ENCODE assay signal across 1 cellular context in the genomic region with DNA sequence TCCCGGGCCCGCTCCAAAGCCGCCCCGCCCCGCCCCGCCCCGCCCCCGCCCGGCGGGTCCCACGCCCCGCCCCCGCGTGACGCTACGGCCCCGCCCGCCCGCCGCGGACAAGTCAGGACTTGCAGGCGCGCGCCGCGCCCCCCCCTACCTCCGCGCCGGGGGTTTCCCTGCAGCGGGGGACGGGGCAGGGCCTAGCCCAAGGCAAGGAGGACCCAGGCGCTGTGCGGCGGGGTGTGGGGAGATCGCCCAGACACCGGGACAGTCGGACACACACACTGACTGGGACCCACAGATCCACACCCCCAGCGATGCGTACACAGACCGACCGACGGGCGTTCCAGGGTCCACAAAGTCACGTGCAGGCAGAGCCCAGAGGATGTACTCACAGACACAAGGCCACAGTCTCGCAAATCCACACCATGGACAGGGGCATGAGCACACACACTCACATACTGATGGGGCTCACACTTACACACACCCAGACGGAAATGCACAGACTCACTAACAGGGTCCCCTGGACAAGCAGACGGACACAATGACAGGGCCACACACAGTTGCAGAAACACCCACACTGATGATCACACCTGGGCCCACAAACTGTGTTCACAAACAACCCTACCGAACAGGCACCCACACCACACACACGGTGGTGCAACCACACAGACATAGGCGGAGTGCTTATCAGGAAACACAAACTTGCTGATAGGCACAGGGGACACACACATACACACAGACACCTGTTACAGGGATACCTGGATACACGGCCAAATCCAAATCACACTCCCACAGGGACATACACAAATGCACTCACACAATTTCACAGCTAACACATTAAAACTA.
TF ChIP-seq lines count a peak whose summit lies in the region.

No MANE protein-coding gene starts in this region.

TF ChIP-seq in HepG2, 621 proteins besides CTCF, POLR2A, EP300 and RAD21 (continues in another document):
- TF ChIP-seq KAT8 (CRISPR knock-in tag; IDR thresholded peaks at IDR 0.05), result 0 out of 2 replicates have a peak, but pooled peaks have one; percentile 31
- TF ChIP-seq ZNF660 (CRISPR knock-in tag; IDR thresholded peaks at IDR 0.05; ENCODE audit: borderline replicate concordance, low read depth), result no peak
- TF ChIP-seq MEF2D (CRISPR knock-in tag; IDR thresholded peaks at IDR 0.05), result peak; percentile 16; the same call in 1 of the 2 replicates
- TF ChIP-seq ZFP90 (CRISPR knock-in tag; IDR thresholded peaks at IDR 0.05; ENCODE audit: borderline replicate concordance), result peak; percentile 76; the same call in 1 of the 2 replicates
- peak; percentile 89 for TF ChIP-seq ZNF234 (CRISPR knock-in tag; conservative IDR thresholded peaks at IDR 0.05)
- TF ChIP-seq ZNF724P (CRISPR knock-in tag; IDR thresholded peaks at IDR 0.05; ENCODE audit: borderline replicate concordance), result no peak
- TF ChIP-seq ZNF121 (CRISPR knock-in tag; IDR thresholded peaks at IDR 0.05), result 0 out of 2 replicates have a peak, but pooled peaks have one; percentile 21
- peak; percentile 20; the same call in 1 of the 2 replicates for TF ChIP-seq ZNF605 (CRISPR knock-in tag; IDR thresholded peaks at IDR 0.05)
- TF ChIP-seq HOXA7 (CRISPR knock-in tag; IDR thresholded peaks at IDR 0.05), result 0 out of 2 replicates have a peak, but pooled peaks have one; percentile 39
- TF ChIP-seq MAFF (IDR thresholded peaks at IDR 0.05; ENCODE audit: low read depth, low read length), result no peak
- peak; percentile 87 for TF ChIP-seq PHF21A (CRISPR knock-in tag; IDR thresholded peaks at IDR 0.05)
- peak; percentile 44; the same call in 1 of the 2 replicates for TF ChIP-seq SOX5 (CRISPR knock-in tag; IDR thresholded peaks at IDR 0.05; ENCODE audit: borderline replicate concordance)
- no peak for TF ChIP-seq TCF7 (IDR thresholded peaks at IDR 0.05; ENCODE audit: low read depth)
- no peak for TF ChIP-seq ZNF850 (CRISPR knock-in tag; conservative IDR thresholded peaks at IDR 0.05)
- no peak for TF ChIP-seq U2AF2 (IDR thresholded peaks at IDR 0.05; ENCODE audit: low read depth, low read length)
- peak; percentile 76; the same call in 1 of the 2 replicates for TF ChIP-seq ZNF317 (CRISPR knock-in tag; IDR thresholded peaks at IDR 0.05)
- TF ChIP-seq, protein P1, sequence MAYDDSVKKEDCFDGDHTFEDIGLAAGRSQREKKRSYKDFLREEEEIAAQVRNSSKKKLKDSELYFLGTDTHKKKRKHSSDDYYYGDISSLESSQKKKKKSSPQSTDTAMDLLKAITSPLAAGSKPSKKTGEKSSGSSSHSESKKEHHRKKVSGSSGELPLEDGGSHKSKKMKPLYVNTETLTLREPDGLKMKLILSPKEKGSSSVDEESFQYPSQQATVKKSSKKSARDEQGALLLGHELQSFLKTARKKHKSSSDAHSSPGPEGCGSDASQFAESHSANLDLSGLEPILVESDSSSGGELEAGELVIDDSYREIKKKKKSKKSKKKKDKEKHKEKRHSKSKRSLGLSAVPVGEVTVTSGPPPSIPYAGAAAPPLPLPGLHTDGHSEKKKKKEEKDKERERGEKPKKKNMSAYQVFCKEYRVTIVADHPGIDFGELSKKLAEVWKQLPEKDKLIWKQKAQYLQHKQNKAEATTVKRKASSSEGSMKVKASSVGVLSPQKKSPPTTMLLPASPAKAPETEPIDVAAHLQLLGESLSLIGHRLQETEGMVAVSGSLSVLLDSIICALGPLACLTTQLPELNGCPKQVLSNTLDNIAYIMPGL (CRISPR knock-in tag; IDR thresholded peaks at IDR 0.05; ENCODE audit: borderline replicate concordance in 1 of 2, low read depth in 1 of 2), result 0 out of 4 replicates have a peak, but pooled peaks of 1 of the 2 experiments have one; percentile 49
- TF ChIP-seq RELA (CRISPR knock-in tag; IDR thresholded peaks at IDR 0.05), result peak; percentile 95
- peak; percentile 30; the same call in 1 of the 2 replicates for TF ChIP-seq ZNF235 (CRISPR knock-in tag; IDR thresholded peaks at IDR 0.05; ENCODE audit: borderline replicate concordance)
- TF ChIP-seq NFIC (IDR thresholded peaks at IDR 0.05; ENCODE audit: low read length), result no peak
- 0 out of 2 replicates have a peak, but pooled peaks have one; percentile 31 for TF ChIP-seq MEIS2 (CRISPR knock-in tag; IDR thresholded peaks at IDR 0.05)
- 0 out of 2 replicates have a peak, but pooled peaks have one; percentile 41 for TF ChIP-seq HNRNPL (IDR thresholded peaks at IDR 0.05; ENCODE audit: low read depth, low read length)
- TF ChIP-seq, protein P2, sequence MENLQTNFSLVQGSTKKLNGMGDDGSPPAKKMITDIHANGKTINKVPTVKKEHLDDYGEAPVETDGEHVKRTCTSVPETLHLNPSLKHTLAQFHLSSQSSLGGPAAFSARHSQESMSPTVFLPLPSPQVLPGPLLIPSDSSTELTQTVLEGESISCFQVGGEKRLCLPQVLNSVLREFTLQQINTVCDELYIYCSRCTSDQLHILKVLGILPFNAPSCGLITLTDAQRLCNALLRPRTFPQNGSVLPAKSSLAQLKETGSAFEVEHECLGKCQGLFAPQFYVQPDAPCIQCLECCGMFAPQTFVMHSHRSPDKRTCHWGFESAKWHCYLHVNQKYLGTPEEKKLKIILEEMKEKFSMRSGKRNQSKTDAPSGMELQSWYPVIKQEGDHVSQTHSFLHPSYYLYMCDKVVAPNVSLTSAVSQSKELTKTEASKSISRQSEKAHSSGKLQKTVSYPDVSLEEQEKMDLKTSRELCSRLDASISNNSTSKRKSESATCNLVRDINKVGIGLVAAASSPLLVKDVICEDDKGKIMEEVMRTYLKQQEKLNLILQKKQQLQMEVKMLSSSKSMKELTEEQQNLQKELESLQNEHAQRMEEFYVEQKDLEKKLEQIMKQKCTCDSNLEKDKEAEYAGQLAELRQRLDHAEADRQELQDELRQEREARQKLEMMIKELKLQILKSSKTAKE (CRISPR knock-in tag; IDR thresholded peaks at IDR 0.05; ENCODE audit: borderline replicate concordance), result peak; percentile 92
- 0 out of 2 replicates have a peak, but pooled peaks have one; percentile 33 for TF ChIP-seq DPF2 (CRISPR knock-in tag; IDR thresholded peaks at IDR 0.05; ENCODE audit: borderline replicate concordance, low read depth)
- 0 out of 2 replicates have a peak, but pooled peaks have one; percentile 47 for TF ChIP-seq JUN (CRISPR knock-in tag; IDR thresholded peaks at IDR 0.05)
- TF ChIP-seq ZNF138 (CRISPR knock-in tag; IDR thresholded peaks at IDR 0.05; ENCODE audit: low read depth), result 0 out of 2 replicates have a peak, but pooled peaks have one; percentile 17
- TF ChIP-seq GATAD2A (CRISPR knock-in tag; IDR thresholded peaks at IDR 0.05), result peak; percentile 64
- peak; percentile 65 for TF ChIP-seq JUNB (CRISPR knock-in tag; IDR thresholded peaks at IDR 0.05; ENCODE audit: borderline replicate concordance)
- TF ChIP-seq, protein P3, sequence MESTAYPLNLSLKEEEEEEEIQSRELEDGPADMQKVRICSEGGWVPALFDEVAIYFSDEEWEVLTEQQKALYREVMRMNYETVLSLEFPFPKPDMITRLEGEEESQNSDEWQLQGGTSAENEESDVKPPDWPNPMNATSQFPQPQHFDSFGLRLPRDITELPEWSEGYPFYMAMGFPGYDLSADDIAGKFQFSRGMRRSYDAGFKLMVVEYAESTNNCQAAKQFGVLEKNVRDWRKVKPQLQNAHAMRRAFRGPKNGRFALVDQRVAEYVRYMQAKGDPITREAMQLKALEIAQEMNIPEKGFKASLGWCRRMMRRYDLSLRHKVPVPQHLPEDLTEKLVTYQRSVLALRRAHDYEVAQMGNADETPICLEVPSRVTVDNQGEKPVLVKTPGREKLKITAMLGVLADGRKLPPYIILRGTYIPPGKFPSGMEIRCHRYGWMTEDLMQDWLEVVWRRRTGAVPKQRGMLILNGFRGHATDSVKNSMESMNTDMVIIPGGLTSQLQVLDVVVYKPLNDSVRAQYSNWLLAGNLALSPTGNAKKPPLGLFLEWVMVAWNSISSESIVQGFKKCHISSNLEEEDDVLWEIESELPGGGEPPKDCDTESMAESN (CRISPR knock-in tag; conservative IDR thresholded peaks at IDR 0.05), result peak; percentile 69; the same call in 1 of the 2 replicates
- TF ChIP-seq, protein P4, sequence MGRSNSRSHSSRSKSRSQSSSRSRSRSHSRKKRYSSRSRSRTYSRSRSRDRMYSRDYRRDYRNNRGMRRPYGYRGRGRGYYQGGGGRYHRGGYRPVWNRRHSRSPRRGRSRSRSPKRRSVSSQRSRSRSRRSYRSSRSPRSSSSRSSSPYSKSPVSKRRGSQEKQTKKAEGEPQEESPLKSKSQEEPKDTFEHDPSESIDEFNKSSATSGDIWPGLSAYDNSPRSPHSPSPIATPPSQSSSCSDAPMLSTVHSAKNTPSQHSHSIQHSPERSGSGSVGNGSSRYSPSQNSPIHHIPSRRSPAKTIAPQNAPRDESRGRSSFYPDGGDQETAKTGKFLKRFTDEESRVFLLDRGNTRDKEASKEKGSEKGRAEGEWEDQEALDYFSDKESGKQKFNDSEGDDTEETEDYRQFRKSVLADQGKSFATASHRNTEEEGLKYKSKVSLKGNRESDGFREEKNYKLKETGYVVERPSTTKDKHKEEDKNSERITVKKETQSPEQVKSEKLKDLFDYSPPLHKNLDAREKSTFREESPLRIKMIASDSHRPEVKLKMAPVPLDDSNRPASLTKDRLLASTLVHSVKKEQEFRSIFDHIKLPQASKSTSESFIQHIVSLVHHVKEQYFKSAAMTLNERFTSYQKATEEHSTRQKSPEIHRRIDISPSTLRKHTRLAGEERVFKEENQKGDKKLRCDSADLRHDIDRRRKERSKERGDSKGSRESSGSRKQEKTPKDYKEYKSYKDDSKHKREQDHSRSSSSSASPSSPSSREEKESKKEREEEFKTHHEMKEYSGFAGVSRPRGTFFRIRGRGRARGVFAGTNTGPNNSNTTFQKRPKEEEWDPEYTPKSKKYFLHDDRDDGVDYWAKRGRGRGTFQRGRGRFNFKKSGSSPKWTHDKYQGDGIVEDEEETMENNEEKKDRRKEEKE (IDR thresholded peaks at IDR 0.05), result no peak
- no peak for TF ChIP-seq ZBTB1 (CRISPR knock-in tag; IDR thresholded peaks at IDR 0.05; ENCODE audit: borderline replicate concordance)
- TF ChIP-seq IKZF4 (CRISPR knock-in tag; IDR thresholded peaks at IDR 0.05; ENCODE audit: borderline replicate concordance, low read depth, not compliant biosample characterization), result peak; percentile 69
- TF ChIP-seq, protein P5, sequence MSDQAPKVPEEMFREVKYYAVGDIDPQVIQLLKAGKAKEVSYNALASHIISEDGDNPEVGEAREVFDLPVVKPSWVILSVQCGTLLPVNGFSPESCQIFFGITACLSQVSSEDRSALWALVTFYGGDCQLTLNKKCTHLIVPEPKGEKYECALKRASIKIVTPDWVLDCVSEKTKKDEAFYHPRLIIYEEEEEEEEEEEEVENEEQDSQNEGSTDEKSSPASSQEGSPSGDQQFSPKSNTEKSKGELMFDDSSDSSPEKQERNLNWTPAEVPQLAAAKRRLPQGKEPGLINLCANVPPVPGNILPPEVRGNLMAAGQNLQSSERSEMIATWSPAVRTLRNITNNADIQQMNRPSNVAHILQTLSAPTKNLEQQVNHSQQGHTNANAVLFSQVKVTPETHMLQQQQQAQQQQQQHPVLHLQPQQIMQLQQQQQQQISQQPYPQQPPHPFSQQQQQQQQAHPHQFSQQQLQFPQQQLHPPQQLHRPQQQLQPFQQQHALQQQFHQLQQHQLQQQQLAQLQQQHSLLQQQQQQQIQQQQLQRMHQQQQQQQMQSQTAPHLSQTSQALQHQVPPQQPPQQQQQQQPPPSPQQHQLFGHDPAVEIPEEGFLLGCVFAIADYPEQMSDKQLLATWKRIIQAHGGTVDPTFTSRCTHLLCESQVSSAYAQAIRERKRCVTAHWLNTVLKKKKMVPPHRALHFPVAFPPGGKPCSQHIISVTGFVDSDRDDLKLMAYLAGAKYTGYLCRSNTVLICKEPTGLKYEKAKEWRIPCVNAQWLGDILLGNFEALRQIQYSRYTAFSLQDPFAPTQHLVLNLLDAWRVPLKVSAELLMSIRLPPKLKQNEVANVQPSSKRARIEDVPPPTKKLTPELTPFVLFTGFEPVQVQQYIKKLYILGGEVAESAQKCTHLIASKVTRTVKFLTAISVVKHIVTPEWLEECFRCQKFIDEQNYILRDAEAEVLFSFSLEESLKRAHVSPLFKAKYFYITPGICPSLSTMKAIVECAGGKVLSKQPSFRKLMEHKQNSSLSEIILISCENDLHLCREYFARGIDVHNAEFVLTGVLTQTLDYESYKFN (CRISPR knock-in tag; conservative IDR thresholded peaks at IDR 0.05), result peak; percentile 54
- TF ChIP-seq NCOA2 (CRISPR knock-in tag; IDR thresholded peaks at IDR 0.05), result peak; percentile 44; the same call in 1 of the 2 replicates
- TF ChIP-seq, protein P6, sequence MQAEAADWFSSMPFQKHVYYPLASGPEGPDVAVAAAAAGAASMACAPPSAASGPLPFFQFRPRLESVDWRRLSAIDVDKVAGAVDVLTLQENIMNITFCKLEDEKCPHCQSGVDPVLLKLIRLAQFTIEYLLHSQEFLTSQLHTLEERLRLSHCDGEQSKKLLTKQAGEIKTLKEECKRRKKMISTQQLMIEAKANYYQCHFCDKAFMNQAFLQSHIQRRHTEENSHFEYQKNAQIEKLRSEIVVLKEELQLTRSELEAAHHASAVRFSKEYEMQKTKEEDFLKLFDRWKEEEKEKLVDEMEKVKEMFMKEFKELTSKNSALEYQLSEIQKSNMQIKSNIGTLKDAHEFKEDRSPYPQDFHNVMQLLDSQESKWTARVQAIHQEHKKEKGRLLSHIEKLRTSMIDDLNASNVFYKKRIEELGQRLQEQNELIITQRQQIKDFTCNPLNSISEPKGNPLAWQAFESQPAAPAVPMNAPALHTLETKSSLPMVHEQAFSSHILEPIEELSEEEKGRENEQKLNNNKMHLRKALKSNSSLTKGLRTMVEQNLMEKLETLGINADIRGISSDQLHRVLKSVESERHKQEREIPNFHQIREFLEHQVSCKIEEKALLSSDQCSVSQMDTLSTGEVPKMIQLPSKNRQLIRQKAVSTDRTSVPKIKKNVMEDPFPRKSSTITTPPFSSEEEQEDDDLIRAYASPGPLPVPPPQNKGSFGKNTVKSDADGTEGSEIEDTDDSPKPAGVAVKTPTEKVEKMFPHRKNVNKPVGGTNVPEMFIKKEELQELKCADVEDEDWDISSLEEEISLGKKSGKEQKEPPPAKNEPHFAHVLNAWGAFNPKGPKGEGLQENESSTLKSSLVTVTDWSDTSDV (CRISPR knock-in tag; IDR thresholded peaks at IDR 0.05), result no peak
- 0 out of 2 replicates have a peak, but pooled peaks have one; percentile 27 for TF ChIP-seq PITX1 (CRISPR knock-in tag; IDR thresholded peaks at IDR 0.05)
- peak; percentile 57 for TF ChIP-seq ASH2L (IDR thresholded peaks at IDR 0.05; ENCODE audit: insufficient read length, low read depth, low read length)
- no peak for TF ChIP-seq ZNF670 (CRISPR knock-in tag; IDR thresholded peaks at IDR 0.05; ENCODE audit: borderline replicate concordance)
- TF ChIP-seq, protein P7, sequence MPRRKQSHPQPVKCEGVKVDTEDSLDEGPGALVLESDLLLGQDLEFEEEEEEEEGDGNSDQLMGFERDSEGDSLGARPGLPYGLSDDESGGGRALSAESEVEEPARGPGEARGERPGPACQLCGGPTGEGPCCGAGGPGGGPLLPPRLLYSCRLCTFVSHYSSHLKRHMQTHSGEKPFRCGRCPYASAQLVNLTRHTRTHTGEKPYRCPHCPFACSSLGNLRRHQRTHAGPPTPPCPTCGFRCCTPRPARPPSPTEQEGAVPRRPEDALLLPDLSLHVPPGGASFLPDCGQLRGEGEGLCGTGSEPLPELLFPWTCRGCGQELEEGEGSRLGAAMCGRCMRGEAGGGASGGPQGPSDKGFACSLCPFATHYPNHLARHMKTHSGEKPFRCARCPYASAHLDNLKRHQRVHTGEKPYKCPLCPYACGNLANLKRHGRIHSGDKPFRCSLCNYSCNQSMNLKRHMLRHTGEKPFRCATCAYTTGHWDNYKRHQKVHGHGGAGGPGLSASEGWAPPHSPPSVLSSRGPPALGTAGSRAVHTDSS (CRISPR knock-in tag; conservative IDR thresholded peaks at IDR 0.05), result no peak
- TF ChIP-seq NPAS2 (CRISPR knock-in tag; IDR thresholded peaks at IDR 0.05; ENCODE audit: borderline replicate concordance), result 0 out of 2 replicates have a peak, but pooled peaks have one; percentile 65
- TF ChIP-seq ZNF792 (CRISPR knock-in tag; IDR thresholded peaks at IDR 0.05), result 0 out of 2 replicates have a peak, but pooled peaks have one; percentile 34
- TF ChIP-seq TEAD3 (CRISPR knock-in tag; optimal IDR thresholded peaks at IDR 0.05; ENCODE audit: borderline replicate concordance), result peak; percentile 74
- no peak for TF ChIP-seq SUZ12 (IDR thresholded peaks at IDR 0.05; ENCODE audit: low read depth, low read length)
